ENCODE assay signal across 17 cellular contexts in the genomic region with DNA sequence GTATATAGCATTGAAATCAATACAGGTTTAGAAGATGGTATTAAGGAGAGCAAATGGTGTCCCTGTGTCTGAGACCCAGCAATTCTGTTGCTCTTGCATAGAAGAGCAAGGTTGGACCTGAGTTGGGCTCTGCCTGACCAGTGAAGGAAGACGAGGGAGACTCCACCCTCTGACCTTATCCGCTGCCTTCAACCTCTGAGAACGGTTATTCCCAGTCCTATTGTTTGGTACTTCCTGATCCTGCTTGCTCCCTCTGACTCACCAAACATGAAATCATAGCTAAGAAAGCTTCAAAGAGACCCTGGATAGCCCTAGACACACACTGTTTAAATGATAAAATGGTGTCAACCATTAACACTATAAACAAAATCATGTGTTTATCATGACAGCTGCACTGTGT.
DNase-seq lines count a peak whose midpoint lies in the region; ATAC-seq and TF ChIP-seq lines count a peak whose summit lies in the region.
"Had no signal": no experiment of that assay in that cellular context is flagged by ENCODE, and none has a peak within 500 bp of the region (broad histone marks: within the 10 kb centered on the region; RNA-seq: fewer than 3 reads in every experiment).

No MANE protein-coding gene starts in this region.

- H3K9me2 ChIP-seq in PC-3 (replicated peaks; ENCODE audit: low read length): no peaks in the 10 kb centered on the region
- H3K9me2 ChIP-seq: SK-N-SH had no signal

- no peaks in the 10 kb centered on the region for H3K79me2 ChIP-seq in ACC112 (ENCODE audit: control insufficient read depth, insufficient read depth, low read length, unreplicated experiment)
- H3K79me2 ChIP-seq in PC-3 (ENCODE audit: low read length): no peaks in the 10 kb centered on the region

- 83 to 96% methylated on average over 1 to 3 of the region's 3 CpGs for WGBS in mesodermal cell (ENCODE audit: insufficient coverage in 2 of 2), 2 experiments

- H3K36me3 ChIP-seq in ACC112 (ENCODE audit: insufficient read depth, low read length): no peaks in the 10 kb centered on the region
- H3K36me3 ChIP-seq in PC-3 (ENCODE audit: low read depth, low read length): no peaks in the 10 kb centered on the region
- no peaks in the 10 kb centered on the region for H3K36me3 ChIP-seq in mesodermal cell (ENCODE audit: control insufficient read depth, insufficient read depth, low read length)
- H3K36me3 ChIP-seq: gastroesophageal sphincter had no signal

- POLR2A ChIA-PET in PC-3 (lab: Charles Lee; ENCODE audit: unreplicated experiment): no interaction called here

- CTCF ChIA-PET in PC-3 (lab: Charles Lee): no interaction called here

- no peaks in the 10 kb centered on the region for H3K27me3 ChIP-seq in ACC112 (ENCODE audit: insufficient read depth, low read length)
- H3K27me3 ChIP-seq in PC-3 (ENCODE audit: low read length): no peaks in the 10 kb centered on the region
- H3K27me3 ChIP-seq: gastroesophageal sphincter, testis had no signal

- H4K20me1 ChIP-seq in PC-3 (ENCODE audit: low read length): no peaks in the 10 kb centered on the region

- TF ChIP-seq CTCF in PC-3 (conservative IDR thresholded peaks at IDR 0.05; ENCODE audit: low read depth, low read length): no peak
- no peak for TF ChIP-seq CTCF in fibroblast of pulmonary artery (IDR thresholded peaks at IDR 0.05; ENCODE audit: low read length, missing control alignments)

- no peaks in the 10 kb centered on the region for H3K9me3 ChIP-seq in PC-3 (ENCODE audit: low read length)
- peaks cover 5% of the 10 kb centered on the region for H3K9me3 ChIP-seq in mesodermal cell (ENCODE audit: control insufficient read depth, low read length)
- H3K9me3 ChIP-seq: gastroesophageal sphincter, SK-N-SH, testis had no signal

- in situ Hi-C loops in KBM-7 (cut with MboI; ENCODE audit: low pct_unique_long_range_greater_than_20kb, low sequenced_read_pairs): no loop called here

- H2AFZ ChIP-seq in ACC112 (ENCODE audit: low read length, unreplicated experiment) (peak overlapping the region; percentile 67), PC-3 (ENCODE audit: low read length) (no peak overlapping the region)

- H3K4me2 ChIP-seq in PC-3 (ENCODE audit: low read length): no peak overlapping the region; the same call in 1 of the 2 replicates

- peak; percentile 36 for DNase-seq in PC-3
- DNase-seq in fibroblast of pulmonary artery (ENCODE audit: low read depth): peak; percentile 80
- DNase-seq in effector CD4-positive, alpha-beta T cell: no peak
- DNase-seq in globus pallidus (ENCODE audit: low spot score): no peak
- no peak for DNase-seq in KBM-7
- DNase-seq: ACHN; activated T-cell treated with anti-CD3 and anti-CD28 coated beads for 4 hours; CD8-positive, alpha-beta memory T cell; cortex of kidney; H7; left colon; SK-N-SH; testis had no signal

- peak overlapping the region; percentile 42; the same call in 1 of the 2 replicates for H3K4me3 ChIP-seq in ACC112 (ENCODE audit: low read depth, low read length)
- H3K4me3 ChIP-seq in PC-3 (ENCODE audit: low read length): no peak overlapping the region
- H3K4me3 ChIP-seq in fibroblast of pulmonary artery (replicated peaks; ENCODE audit: low read depth, low read length): no peak overlapping the region
- H3K4me3 ChIP-seq in mesodermal cell (ENCODE audit: extremely low read depth, insufficient read depth, low read length, poor library complexity, severe bottlenecking): no peak overlapping the region
- H3K4me3 ChIP-seq: gastroesophageal sphincter, testis had no signal

- no peaks in the 10 kb centered on the region for H3F3A ChIP-seq in PC-3 (ENCODE audit: low read length, unreplicated experiment)

- intact Hi-C loops in PC-3 (cut with micrococcal nuclease): loop anchor here (10.0 kb wide), 1 partner anchor 83 kb away; no protein-coding TSS in a partner anchor

- peak; percentile 61 for ATAC-seq in PC-3
- ATAC-seq in HG03135 (IDR thresholded peaks at IDR 0.05; ENCODE audit: unreplicated experiment): no peak
- ATAC-seq: gastroesophageal sphincter, left colon had no signal

- H3K27ac ChIP-seq in ACC112 (ENCODE audit: low read depth, low read length) (peak overlapping the region; percentile 9; the same call in 1 of the 2 replicates), PC-3 (ENCODE audit: low read length) (0 out of 2 replicates have a peak overlapping the region, but pooled peaks have one; percentile 32), mesodermal cell (ENCODE audit: low read depth, low read length, severe bottlenecking) (peak overlapping the region; percentile 24)
- H3K27ac ChIP-seq: testis had no signal

- BruUV-seq in PC-3 (replicated peaks; lab: Mats Ljungman, UMichigan): no TSS peak

- peaks cover 28% of the 10 kb centered on the region for H3K4me1 ChIP-seq in ACC112 (ENCODE audit: control insufficient read depth, insufficient read depth, low read length, unreplicated experiment)
- peaks cover 41% of the 10 kb centered on the region for H3K4me1 ChIP-seq in PC-3 (ENCODE audit: insufficient read depth, low read length)
- H3K4me1 ChIP-seq in mesodermal cell (ENCODE audit: control insufficient read depth, insufficient read depth, low read length, poor library complexity, severe bottlenecking): peaks cover 22% of the 10 kb centered on the region
- H3K4me1 ChIP-seq: gastroesophageal sphincter, testis had no signal

- no peak overlapping the region for H3K9ac ChIP-seq in PC-3 (ENCODE audit: low read length)
- H3K9ac ChIP-seq: SK-N-SH had no signal

Comparison
In these comparisons a context has a peak if more than half of its experiments do, and no peak if none do; other contexts are left out.
1. DNase-seq: peak in PC-3 (single experiment) and fibroblast of pulmonary artery (single experiment); none in effector CD4-positive, alpha-beta T cell (single experiment), globus pallidus (single experiment) and KBM-7 (single experiment).
2. Peak in every context shown above with its lines, with median percentiles within 50 percentile points of each other: H3K27ac ChIP-seq.